In the genomic region with DNA sequence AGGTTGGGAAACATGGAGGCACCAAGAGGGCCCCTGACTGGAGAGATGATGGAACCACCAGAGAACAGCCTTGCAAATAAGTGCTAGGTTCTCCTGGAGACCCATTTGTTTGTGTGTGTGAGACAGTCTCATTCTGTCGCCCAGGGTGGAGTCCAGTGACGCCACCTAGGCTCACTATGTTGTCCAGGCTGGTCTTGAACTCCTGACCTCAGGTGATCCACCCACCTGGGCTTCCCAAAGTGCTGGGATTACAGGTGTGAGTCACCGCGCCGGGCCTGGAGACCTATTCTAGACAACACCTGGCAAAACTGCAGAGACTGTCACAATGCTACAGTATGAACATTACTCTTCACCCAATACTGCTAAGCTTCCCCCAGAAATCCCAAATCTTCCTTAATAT, we compare ENCODE assay signal across 8 cellular contexts. TPM values are rescaled to one million over a fixed set of nuclear protein-coding genes. Genes with fewer than 3 reads are reported as not detected.
DNase-seq lines count a peak whose midpoint lies in the region; ATAC-seq and TF ChIP-seq lines count a peak whose summit lies in the region.

No MANE protein-coding gene starts in this region.

- H3K4me2 ChIP-seq in parathyroid adenoma (ENCODE audit: low read length), result peak overlapping the region; percentile 93

- TF ChIP-seq CTCF in GM12864 (IDR thresholded peaks at IDR 0.05; ENCODE audit: low read depth, low read length, missing control alignments), result no peak
- no peak for TF ChIP-seq CTCF in esophagus muscularis mucosa (IDR thresholded peaks at IDR 0.05)
- TF ChIP-seq CTCF in parathyroid adenoma (IDR thresholded peaks at IDR 0.05), result no peak

- H3K9me3 ChIP-seq in SJSA1 (replicated peaks) (no peaks in the 10 kb centered on the region), esophagus muscularis mucosa (no peaks in the 10 kb centered on the region), parathyroid adenoma (ENCODE audit: control insufficient read depth, low read length) (no peaks in the 10 kb centered on the region)

- no peak for TF ChIP-seq EP300 in esophagus muscularis mucosa (IDR thresholded peaks at IDR 0.05)

- H3K4me3 ChIP-seq in GM12864 (ENCODE audit: low read depth, low read length) (peak overlapping the region; percentile 89), SJSA1 (peak overlapping the region; percentile 94), esophagus muscularis mucosa (peak overlapping the region; percentile 89 to 98 (median 94)), parathyroid adenoma (ENCODE audit: low read depth, low read length) (no peak overlapping the region)

- H3K36me3 ChIP-seq in SJSA1, result peaks cover 54% of the 10 kb centered on the region
- peaks cover 0 to 6% (median under 1%) of the 10 kb centered on the region in 4 donors for H3K36me3 ChIP-seq in esophagus muscularis mucosa
- H3K36me3 ChIP-seq in parathyroid adenoma (ENCODE audit: control insufficient read depth, insufficient read depth, low read length), result no peaks in the 10 kb centered on the region

- H3K9ac ChIP-seq in parathyroid adenoma, result no peak overlapping the region

- WGBS in esophagus muscularis mucosa, result 84% methylated on average over 5 of the region's 5 CpGs

- no peak for DNase-seq in GM12864 (ENCODE audit: low read depth)
- DNase-seq in SJSA1 (ENCODE audit: low read depth in 1 of 2, low spot score in 2 of 2), result no peak
- no peak for DNase-seq in esophagus muscularis mucosa (ENCODE audit: extremely low spot score)
- DNase-seq in NCI-H510A treated with DMSO at 0.1 percent for 48 hours (lab: John Stamatoyannopoulos, UW), result no peak
- no peak for DNase-seq in stimulated activated CD4-positive, alpha-beta T cell treated with anti-CD3 and anti-CD28 coated beads, Interleukin-1b, Interleukin-23, amount 100 ng/mL, for 48 hours

- no peaks in the 10 kb centered on the region for H3K27me3 ChIP-seq in SJSA1 (replicated peaks)
- H3K27me3 ChIP-seq in esophagus muscularis mucosa, result no peaks in the 10 kb centered on the region
- no peaks in the 10 kb centered on the region for H3K27me3 ChIP-seq in parathyroid adenoma (ENCODE audit: control insufficient read depth, insufficient read depth, low read length)

- H3K79me2 ChIP-seq in parathyroid adenoma, result peaks cover 32% of the 10 kb centered on the region

- H3K27ac ChIP-seq in SJSA1, result no peak overlapping the region
- H3K27ac ChIP-seq in esophagus muscularis mucosa (replicated peaks in 1 of 4), result peak overlapping the region in 1 of 4 donors; percentile 95
- H3K27ac ChIP-seq in parathyroid adenoma, result no peak overlapping the region

- peaks cover 10% of the 10 kb centered on the region for H3K4me1 ChIP-seq in SJSA1 (replicated peaks)
- peaks cover 35 to 45% (median 40%) of the 10 kb centered on the region in 4 donors for H3K4me1 ChIP-seq in esophagus muscularis mucosa
- H3K4me1 ChIP-seq in parathyroid adenoma, result peaks cover 3% of the 10 kb centered on the region

- intact Hi-C loops in esophagus muscularis mucosa (cut with DNase I), result no loop called here

- H2AFZ ChIP-seq in parathyroid adenoma, result no peak overlapping the region

- ATAC-seq in GM18907 (IDR thresholded peaks at IDR 0.05; ENCODE audit: unreplicated experiment) (no peak), GM21381 (IDR thresholded peaks at IDR 0.05; ENCODE audit: unreplicated experiment) (no peak)

- no peak for TF ChIP-seq POLR2A in esophagus muscularis mucosa (IDR thresholded peaks at IDR 0.05; ENCODE audit: low read depth)

RNA-seq across cellular contexts. Expression of a gene that starts 1.5 kb away (rescaled TPM):
- 72.7 and 111 TPM in 2 replicates for total RNA-seq in SJSA1 (2014; rRNA removed; shearing (Covaris generic))
- 10 to 100 TPM; 58.1 to 86.6 (median 65.7) TPM for total RNA-seq in esophagus muscularis mucosa

RNA-seq across cellular contexts. Expression of a gene that starts 1.6 kb away (rescaled TPM):
- 0.47 TPM in 1 of 2 replicates, not detected in the other for total RNA-seq in SJSA1 (2014; rRNA removed; shearing (Covaris generic))
- total RNA-seq in esophagus muscularis mucosa, result under 1 TPM in 2 of 4 donors, not detected in 2; 0.32 to 0.92 TPM

RNA-seq across cellular contexts. Expression of a gene that starts 20.9 kb away (rescaled TPM):
- total RNA-seq in SJSA1 (2014; rRNA removed; shearing (Covaris generic)), result not detected in 2 replicates
- under 1 TPM in 1 of 4 donors, not detected in 3; 0.98 TPM for total RNA-seq in esophagus muscularis mucosa

RNA-seq across cellular contexts. Expression of a gene that starts 31.0 kb away (rescaled TPM):
- 49.7 and 82.3 TPM in 2 replicates for total RNA-seq in SJSA1 (2014; rRNA removed; shearing (Covaris generic))
- total RNA-seq in esophagus muscularis mucosa, result 10 to 100 TPM; 24.5 to 40.5 (median 31.1) TPM

RNA-seq across cellular contexts. Expression of a gene that starts 31.1 kb away (rescaled TPM):
- 41.2 and 48.5 TPM in 2 replicates for total RNA-seq in SJSA1 (2014; rRNA removed; shearing (Covaris generic))
- 10 to 100 TPM in 3 of 4 donors, 1 to 10 TPM in 1; 8.9 to 14.1 (median 12.6) TPM for total RNA-seq in esophagus muscularis mucosa
